1 cellular context compared by ENCODE assay signal in the genomic region with DNA sequence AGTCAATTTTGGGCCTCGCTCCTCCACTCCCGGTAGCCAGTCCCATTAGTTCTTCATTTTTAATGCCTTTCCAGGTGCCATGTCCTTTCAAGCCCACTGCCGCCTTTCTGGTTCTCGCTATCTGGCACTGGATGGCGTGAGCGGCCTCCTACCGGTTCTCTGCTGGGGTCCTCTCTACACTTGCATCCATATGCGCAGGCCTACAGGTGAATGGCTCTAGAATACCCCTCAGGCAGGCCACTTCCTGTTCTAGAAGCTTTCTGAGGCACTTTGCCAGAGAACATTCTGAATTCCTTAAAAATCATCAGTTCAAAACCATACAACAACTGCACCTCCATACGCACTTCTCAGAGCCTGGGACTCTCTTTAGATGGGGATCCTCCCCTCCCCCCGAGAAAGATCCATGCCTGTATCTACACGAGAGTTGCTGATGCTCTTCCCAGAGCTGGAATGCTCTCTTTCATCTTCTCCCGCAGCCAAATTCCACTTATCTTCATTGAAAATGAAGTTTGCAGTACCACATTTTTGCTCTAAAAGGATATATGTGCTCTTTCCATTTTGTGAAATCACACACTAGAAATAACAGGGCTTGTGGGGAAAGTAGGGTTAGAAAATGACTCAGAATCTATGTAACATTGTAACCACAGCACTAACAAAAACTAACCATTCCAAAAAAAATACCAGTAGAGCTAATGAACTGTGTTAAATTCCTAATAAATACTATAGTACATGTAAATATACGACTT.
TF ChIP-seq lines count a peak whose summit lies in the region.

No MANE protein-coding gene starts in this region.

TF ChIP-seq in IMR-90, 13 proteins besides CTCF, POLR2A, EP300 and RAD21:
- TF ChIP-seq RCOR1 (IDR thresholded peaks at IDR 0.05; ENCODE audit: insufficient replicate concordance, low read length) (no peak), CEBPB (IDR thresholded peaks at IDR 0.05; ENCODE audit: low read depth, low read length) (peak; percentile 51; the same call in 1 of the 2 replicates), FOS (IDR thresholded peaks at IDR 0.05; ENCODE audit: low read depth, low read length) (peak; percentile 56; the same call in 1 of the 2 replicates)
- TF ChIP-seq, protein P1, sequence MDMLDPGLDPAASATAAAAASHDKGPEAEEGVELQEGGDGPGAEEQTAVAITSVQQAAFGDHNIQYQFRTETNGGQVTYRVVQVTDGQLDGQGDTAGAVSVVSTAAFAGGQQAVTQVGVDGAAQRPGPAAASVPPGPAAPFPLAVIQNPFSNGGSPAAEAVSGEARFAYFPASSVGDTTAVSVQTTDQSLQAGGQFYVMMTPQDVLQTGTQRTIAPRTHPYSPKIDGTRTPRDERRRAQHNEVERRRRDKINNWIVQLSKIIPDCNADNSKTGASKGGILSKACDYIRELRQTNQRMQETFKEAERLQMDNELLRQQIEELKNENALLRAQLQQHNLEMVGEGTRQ (IDR thresholded peaks at IDR 0.05; ENCODE audit: low read depth, low read length): no peak
